9 cellular contexts compared by ENCODE assay signal in genomic region chr19:47698631-47699359, GRCh38. TPM values are rescaled to one million over a fixed set of nuclear protein-coding genes. Genes with fewer than 3 reads are reported as not detected.
"Had no signal": no experiment of that assay in that cellular context is flagged by ENCODE, and none has a peak within 500 bp of the region (broad histone marks: within the 10 kb centered on the region; RNA-seq: fewer than 3 reads in every experiment).

No MANE protein-coding gene starts in this region.

- H3K9me3 Mint-ChIP-seq: activated naive CD8-positive, alpha-beta T cell treated with anti-CD3 and anti-CD28 coated beads for 36 hours; activated T-helper 1 cell treated with anti-CD3 and anti-CD28 coated beads, Interleukin-12 subunit alpha, Interleukin-12 subunit beta, Interleukin-2, Interleukin-4 antibody, amounts not matched to agents 30 ng/mL and 10 ng/mL and 1 ng/mL, durations not matched to agents 14 hours and 24 hours and 36 hours; brain; stimulated activated effector memory CD8-positive, alpha-beta T cell treated with anti-CD3 and anti-CD28 coated beads, Interleukin-12 subunit alpha, Interleukin-12 subunit beta, amount 100 ng/mL, for 72 hours; T-helper 1 cell treated with Interleukin-12 subunit alpha and Interleukin-12 subunit beta and Interleukin-4 antibody, amounts not matched to agents 30 μg/mL and 1 μg/mL, for 36 hours had no signal

- H3K27ac Mint-ChIP-seq: activated naive CD8-positive, alpha-beta T cell treated with anti-CD3 and anti-CD28 coated beads for 36 hours; stimulated activated effector memory CD8-positive, alpha-beta T cell treated with anti-CD3 and anti-CD28 coated beads, Interleukin-12 subunit alpha, Interleukin-12 subunit beta, amount 100 ng/mL, for 72 hours; T-helper 1 cell treated with Interleukin-12 subunit alpha and Interleukin-12 subunit beta and Interleukin-4 antibody, amounts not matched to agents 30 μg/mL and 1 μg/mL, for 36 hours had no signal

- H3K9me3 ChIP-seq: psoas muscle, tibial artery had no signal

- H3K4me3 Mint-ChIP-seq: activated naive CD8-positive, alpha-beta T cell treated with anti-CD3 and anti-CD28 coated beads for 36 hours; activated T-helper 1 cell treated with anti-CD3 and anti-CD28 coated beads, Interleukin-12 subunit alpha, Interleukin-12 subunit beta, Interleukin-2, Interleukin-4 antibody, amounts not matched to agents 30 ng/mL and 10 ng/mL and 1 ng/mL, durations not matched to agents 14 hours and 24 hours and 36 hours; brain; stimulated activated effector memory CD8-positive, alpha-beta T cell treated with anti-CD3 and anti-CD28 coated beads, Interleukin-12 subunit alpha, Interleukin-12 subunit beta, amount 100 ng/mL, for 72 hours; T-helper 1 cell treated with Interleukin-12 subunit alpha and Interleukin-12 subunit beta and Interleukin-4 antibody, amounts not matched to agents 30 μg/mL and 1 μg/mL, for 36 hours had no signal

- H3K36me3 Mint-ChIP-seq: activated naive CD8-positive, alpha-beta T cell treated with anti-CD3 and anti-CD28 coated beads for 36 hours had no signal

- H3K27me3 Mint-ChIP-seq: activated naive CD8-positive, alpha-beta T cell treated with anti-CD3 and anti-CD28 coated beads for 36 hours; brain had no signal

- DNase-seq: cortex of kidney had no signal

- H3K4me3 ChIP-seq: psoas muscle, tibial artery had no signal

- H3K27me3 ChIP-seq: tibial artery had no signal

- H3K4me1 ChIP-seq: psoas muscle had no signal

- H3K4me1 Mint-ChIP-seq: brain; stimulated activated effector memory CD8-positive, alpha-beta T cell treated with anti-CD3 and anti-CD28 coated beads, Interleukin-12 subunit alpha, Interleukin-12 subunit beta, amount 100 ng/mL, for 72 hours had no signal

RNA-seq across cellular contexts. Expression of gene EHD2, which starts 14.4 kb away (rescaled TPM):
- polyA plus RNA-seq: neural cell had no signal
